ENCODE assay signal across 13 cellular contexts in genomic region chr19:46728208-46728607, GRCh38. TPM values are rescaled to one million over a fixed set of nuclear protein-coding genes. Genes with fewer than 3 reads are reported as not detected.
DNase-seq lines count a peak whose midpoint lies in the region; ATAC-seq, FAIRE-seq and TF ChIP-seq lines count a peak whose summit lies in the region.
"Had no signal": no experiment of that assay in that cellular context is flagged by ENCODE, and none has a peak within 500 bp of the region (broad histone marks: within the 10 kb centered on the region; RNA-seq: fewer than 3 reads in every experiment).

No MANE protein-coding gene starts in this region.

- BruUV-seq in HepG2 (replicated peaks; lab: Mats Ljungman, UMichigan): no TSS peak

- 87% methylated on average over 10 of the region's 14 CpGs; no CpG with 5 or more reads in 1 of the 2 experiments for WGBS in H1 (ENCODE audit: extremely low coverage in 1 of 2, insufficient coverage in 1 of 2, insufficient read length in 1 of 2, insufficient replicate concordance in 2 of 2, low coverage in 1 of 2, low lambda C conversion rate in 2 of 2, missing lambda C conversion rate in 1 of 2), 2 experiments
- WGBS in HepG2 (ENCODE audit: low lambda C conversion rate): 92% methylated on average over 6 of the region's 14 CpGs

- no peak for TF ChIP-seq EP300 in H1 (IDR thresholded peaks at IDR 0.05; ENCODE audit: borderline replicate concordance in 1 of 2, low read depth in 2 of 2, low read length in 2 of 2)
- no peak for TF ChIP-seq EP300 in HepG2 (IDR thresholded peaks at IDR 0.05; ENCODE audit: low read depth in 2 of 2, low read length in 2 of 2)
- TF ChIP-seq EP300 in HepG2 (CRISPR knock-in tag; IDR thresholded peaks at IDR 0.05; ENCODE audit: borderline replicate concordance): no peak

- H3K18ac ChIP-seq in H1 (ENCODE audit: extremely low read depth, low read length): no peak overlapping the region

- H3K79me1 ChIP-seq in H1 (ENCODE audit: low read depth, low read length): peaks cover 8% of the 10 kb centered on the region

- H2AFZ ChIP-seq in H1 (ENCODE audit: low read length) (no peak overlapping the region), HepG2 (ENCODE audit: low read length) (no peak overlapping the region)
- H2AFZ ChIP-seq: PC-9 had no signal

- H3K79me2 ChIP-seq in H1 (ENCODE audit: control insufficient read depth in 1 of 2, insufficient read depth in 2 of 2, low read length in 2 of 2) (peaks cover 0 to 16% of the 10 kb centered on the region in 2 experiments; a peak in 2 of 4 replicates), HepG2 (ENCODE audit: insufficient read depth, low read length) (no peaks in the 10 kb centered on the region)

- TF ChIP-seq CTCF in H1 (IDR thresholded peaks at IDR 0.05; ENCODE audit: control extremely low read depth in 1 of 3, insufficient read depth in 1 of 3, low read depth in 1 of 3, low read length in 3 of 3) (no peak), HepG2 (CRISPR knock-in tag; IDR thresholded peaks at IDR 0.05) (no peak)

- peak overlapping the region; percentile 28 for H3K27ac ChIP-seq in HUES48 (ENCODE audit: low read depth, low read length)
- no peak overlapping the region for H3K27ac ChIP-seq in H1 (ENCODE audit: low read depth, low read length)
- H3K27ac ChIP-seq in HepG2 (ENCODE audit: extremely low read length, insufficient read depth, low read length): no peak overlapping the region
- H3K27ac ChIP-seq: PC-9, thoracic aorta, VCaP had no signal

- TF ChIP-seq RAD21 in H1 (IDR thresholded peaks at IDR 0.05 in 1 of 2, conservative IDR thresholded peaks at IDR 0.05 in 1 of 2; ENCODE audit: low read depth in 2 of 2, low read length in 2 of 2) (no peak), HepG2 (CRISPR knock-in tag; IDR thresholded peaks at IDR 0.05) (no peak)

- H3K4me2 ChIP-seq in H1 (ENCODE audit: insufficient read depth in 1 of 2, low read depth in 2 of 2, low read length in 2 of 2) (no peak overlapping the region), HepG2 (ENCODE audit: low read depth, low read length) (no peak overlapping the region)
- H3K4me2 ChIP-seq: PC-9 had no signal

- POLR2A ChIA-PET in H1 (lab: Charles Lee; ENCODE audit: partially characterized antibody): interaction anchor here (0.7 to 4.2 kb wide), 8 partner anchors 9 to 133 kb away, joined by 3 to 26 read pairs (median 4); partner anchors contain the start of gene PRKD2
- POLR2A ChIA-PET in HepG2 (lab: Yijun Ruan, JAX): interaction anchor here (1.0 to 1.3 kb wide), 2 partner anchors 9 to 12 kb away, joined by 3 read pairs; partner anchors contain the start of gene PRKD2

- in situ Hi-C loops in HepG2 (cut with HindIII; ENCODE audit: extremely low pct_ligation_motif_present, low pct_unique_long_range_greater_than_20kb): no loop called here

- no peak for TF ChIP-seq POLR2A in H1 (IDR thresholded peaks at IDR 0.05; ENCODE audit: control extremely low read depth in 1 of 2, low read depth in 2 of 2, low read length in 2 of 2)
- TF ChIP-seq POLR2A in HepG2 (IDR thresholded peaks at IDR 0.05; ENCODE audit: insufficient read depth in 1 of 2, low read depth in 2 of 2, low read length in 2 of 2): no peak

- no peak overlapping the region for H2BK12ac ChIP-seq in H1 (ENCODE audit: low read depth, low read length)

- intact Hi-C loops in HepG2 (cut with micrococcal nuclease; ENCODE audit: unreplicated experiment): loop anchor here (1.0 kb wide), 1 partner anchor 24 kb away; no protein-coding TSS in a partner anchor

- DNase-seq in H1 (ENCODE audit: low read depth in 1 of 2, low spot score in 2 of 2) (no peak), HepG2 (ENCODE audit: low spot score) (no peak), frontal cortex (ENCODE audit: low spot score in 2 of 2) (no peak), NCI-H526 treated with DMSO at 0.1 percent for 48 hours (lab: John Stamatoyannopoulos, UW) (no peak), NCI-H2196 (lab: John Stamatoyannopoulos, UW; ENCODE audit: unreplicated experiment) (no peak), epidermal melanocyte (ENCODE audit: insufficient read length, low spot score) (no peak)
- DNase-seq in stimulated activated effector memory CD8-positive, alpha-beta T cell treated with anti-CD3 and anti-CD28 coated beads, Interleukin-12 subunit alpha, Interleukin-12 subunit beta, amount 100 ng/mL, for 72 hours (ENCODE audit: low spot score in 2 of 2): no peak
- DNase-seq: GF-D8 had no signal

- H3K4ac ChIP-seq in H1 (replicated peaks; ENCODE audit: insufficient read length, low read depth, low read length): no peak overlapping the region

- H3K27me3 ChIP-seq in HUES48 (ENCODE audit: control insufficient read depth, insufficient read depth, low read length) (no peaks in the 10 kb centered on the region), H1 (replicated peaks in 1 of 4; ENCODE audit: control insufficient read depth in 3 of 4, extremely low read depth in 1 of 4, insufficient read depth in 3 of 4, low read length in 3 of 4) (no peaks in the 10 kb centered on the region), HepG2 (ENCODE audit: control insufficient read depth in 1 of 2, insufficient read depth in 2 of 2, low read length in 2 of 2) (no peaks in the 10 kb centered on the region)

- H3K9me3 ChIP-seq in HUES48 (ENCODE audit: control insufficient read depth, insufficient read depth, low read length): no peaks in the 10 kb centered on the region
- H3K9me3 ChIP-seq in H1 (ENCODE audit: insufficient read depth in 2 of 2, low read depth in 1 of 2, low read length in 1 of 2): no peaks in the 10 kb centered on the region
- no peaks in the 10 kb centered on the region for H3K9me3 ChIP-seq in HepG2 (ENCODE audit: low read length)
- H3K9me3 ChIP-seq: thoracic aorta had no signal

- no peak overlapping the region; the same call in 1 of the 2 replicates for H2BK5ac ChIP-seq in H1 (ENCODE audit: low read depth, low read length)

- H2BK15ac ChIP-seq in H1 (ENCODE audit: low read length): no peak overlapping the region

- H3K23me2 ChIP-seq in H1 (ENCODE audit: low read depth, low read length): no peaks in the 10 kb centered on the region

- H3K4me1 ChIP-seq in HUES48 (ENCODE audit: control insufficient read depth, insufficient read depth, low read length) (no peaks in the 10 kb centered on the region), H1 (replicated peaks in 1 of 4; ENCODE audit: control insufficient read depth in 3 of 4, insufficient read depth in 4 of 4, low read length in 3 of 4) (peaks cover 0 to 3% (median 0%) of the 10 kb centered on the region in 4 experiments; a peak in 4 of 7 replicates), HepG2 (ENCODE audit: insufficient read depth, low read length) (no peaks in the 10 kb centered on the region)

- CTCF ChIA-PET in H1 (lab: Charles Lee; ENCODE audit: partially characterized antibody): interaction anchor here (0.7 to 15.8 kb wide), 22 partner anchors 10 to 113 kb away, joined by 3 to 188 read pairs (median 4); no protein-coding TSS in a partner anchor
- CTCF ChIA-PET in HepG2 (lab: Yijun Ruan, JAX; ENCODE audit: low intra/inter-chr PET ratio, low total read pairs): interaction anchor here (2.8 kb wide), 1 partner anchor 24 kb away, joined by 22 read pairs; no protein-coding TSS in a partner anchor

- H3K4me1 Mint-ChIP-seq in stimulated activated effector memory CD8-positive, alpha-beta T cell treated with anti-CD3 and anti-CD28 coated beads, Interleukin-12 subunit alpha, Interleukin-12 subunit beta, amount 100 ng/mL, for 72 hours: peaks cover 39% of the 10 kb centered on the region

- no peak overlapping the region for H3K4me3 Mint-ChIP-seq in stimulated activated effector memory CD8-positive, alpha-beta T cell treated with anti-CD3 and anti-CD28 coated beads, Interleukin-12 subunit alpha, Interleukin-12 subunit beta, amount 100 ng/mL, for 72 hours
- H3K4me3 Mint-ChIP-seq: dendritic cell treated with granulocyte-macrophage colony-stimulating factor and Interleukin-4, amounts not matched to agents 40 ng/mL and 50 ng/mL, for 4 days had no signal

- H3K36me3 Mint-ChIP-seq in stimulated activated effector memory CD8-positive, alpha-beta T cell treated with anti-CD3 and anti-CD28 coated beads, Interleukin-12 subunit alpha, Interleukin-12 subunit beta, amount 100 ng/mL, for 72 hours: peaks cover 85% of the 10 kb centered on the region

- peak overlapping the region; percentile 59 for H4K8ac ChIP-seq in H1 (ENCODE audit: extremely low read depth, insufficient read depth, low read length)

- no peaks in the 10 kb centered on the region for H3K9me3 Mint-ChIP-seq in stimulated activated effector memory CD8-positive, alpha-beta T cell treated with anti-CD3 and anti-CD28 coated beads, Interleukin-12 subunit alpha, Interleukin-12 subunit beta, amount 100 ng/mL, for 72 hours
- H3K9me3 Mint-ChIP-seq: dendritic cell treated with granulocyte-macrophage colony-stimulating factor and Interleukin-4, amounts not matched to agents 40 ng/mL and 50 ng/mL, for 4 days had no signal

- H2AK5ac ChIP-seq in H1 (ENCODE audit: low read depth, low read length): no peak overlapping the region

- no peak overlapping the region for H3K14ac ChIP-seq in H1 (ENCODE audit: insufficient read length)

- FAIRE-seq in H1 (lab: Jason Lieb, UNC): no peak
- no peak for FAIRE-seq in HepG2 (lab: Jason Lieb, UNC)
- no peak for FAIRE-seq in frontal cortex (lab: Jason Lieb, UNC)

- H2BK120ac ChIP-seq in H1 (replicated peaks; ENCODE audit: low read depth, low read length): no peak overlapping the region

- no peak overlapping the region for H4K5ac ChIP-seq in H1 (ENCODE audit: insufficient read length, low read depth, low read length)

- no peak overlapping the region for H3K23ac ChIP-seq in H1 (ENCODE audit: insufficient read length)

- H3K9ac ChIP-seq in HUES48 (ENCODE audit: low read depth, low read length) (no peak overlapping the region), H1 (replicated peaks in 1 of 4; ENCODE audit: extremely low read depth in 1 of 4, low read depth in 3 of 4, low read length in 3 of 4) (no peak overlapping the region), HepG2 (ENCODE audit: insufficient read depth, low read depth, low read length) (no peak overlapping the region)

- peak overlapping the region; percentile 76 for H3K27ac Mint-ChIP-seq in stimulated activated effector memory CD8-positive, alpha-beta T cell treated with anti-CD3 and anti-CD28 coated beads, Interleukin-12 subunit alpha, Interleukin-12 subunit beta, amount 100 ng/mL, for 72 hours
- H3K27ac Mint-ChIP-seq: dendritic cell treated with granulocyte-macrophage colony-stimulating factor and Interleukin-4, amounts not matched to agents 40 ng/mL and 50 ng/mL, for 4 days had no signal

- H3K4me3 ChIP-seq in HUES48 (ENCODE audit: low read depth, low read length): no peak overlapping the region
- H3K4me3 ChIP-seq in H1 (ENCODE audit: extremely low read depth in 1 of 4, insufficient read depth in 2 of 4, low read depth in 3 of 4, low read length in 4 of 4): no peak overlapping the region
- no peak overlapping the region for H3K4me3 ChIP-seq in HepG2 (replicated peaks in 1 of 3; ENCODE audit: insufficient read depth in 1 of 3, low read depth in 2 of 3, low read length in 3 of 3)
- H3K4me3 ChIP-seq: PC-9, thoracic aorta had no signal

- no peak overlapping the region for H3K56ac ChIP-seq in H1 (replicated peaks; ENCODE audit: insufficient read length, low read depth, low read length)

- peaks cover 97% of the 10 kb centered on the region for H3K36me3 ChIP-seq in HUES48 (ENCODE audit: control insufficient read depth, insufficient read depth, low read length)
- peaks cover 42 to 75% (median 64%) of the 10 kb centered on the region in 4 experiments for H3K36me3 ChIP-seq in H1 (ENCODE audit: control insufficient read depth in 2 of 4, insufficient read depth in 4 of 4, low read length in 3 of 4)
- H3K36me3 ChIP-seq in HepG2 (replicated peaks in 1 of 2; ENCODE audit: control insufficient read depth in 1 of 2, insufficient read depth in 2 of 2, low read length in 2 of 2): peaks cover 64 to 95% of the 10 kb centered on the region in 2 experiments

- ATAC-seq in HepG2: no peak
- no peak for ATAC-seq in stimulated activated effector memory CD8-positive, alpha-beta T cell treated with anti-CD3 and anti-CD28 coated beads, Interleukin-12 subunit alpha, Interleukin-12 subunit beta, amount 100 ng/mL, for 72 hours

- H4K91ac ChIP-seq in H1 (replicated peaks; ENCODE audit: insufficient read length, low read length): no peak overlapping the region

- peaks cover 26 to 55% of the 10 kb centered on the region in 2 experiments for H4K20me1 ChIP-seq in H1 (replicated peaks in 1 of 2; ENCODE audit: control insufficient read depth in 1 of 2, insufficient read depth in 2 of 2, low read length in 2 of 2)
- peaks cover 13% of the 10 kb centered on the region; the same call in 1 of the 2 replicates for H4K20me1 ChIP-seq in HepG2 (ENCODE audit: insufficient read depth, low read length)

- H2BK20ac ChIP-seq in H1 (ENCODE audit: low read length): no peak overlapping the region

RNA-seq across cellular contexts. Expression of gene PRKD2, which starts 11.3 kb away (rescaled TPM):
- 63.8 and 73.1 TPM in 2 replicates for total RNA-seq in H1 (2021; fragmentation: NEBNext Ultra II Directional; extraction: Animal tissue kit (Norgen Biotek cat#: 25700))
- polyA plus RNA-seq in H1 (2011; rRNA removed): 24.4 and 34.9 TPM in 2 replicates
- polyA plus RNA-seq in H1 (2011; cell fraction: cytosol; rRNA removed): 21.8 TPM
- polyA plus RNA-seq in H1 (2011; cell fraction: nucleus; rRNA removed): 52.7 TPM
- 40.6 to 71.6 TPM (median 66.7 TPM) in 4 replicates for polyA plus RNA-seq in H1 (2012, experiment 1 of 2)
- 66.5 TPM for polyA plus RNA-seq in H1 (2012, experiment 2 of 2)
- polyA plus RNA-seq in H1 (2013, experiment 1 of 2): 39.4 TPM
- polyA plus RNA-seq in H1 (2013, experiment 2 of 2): 39.7 TPM
- 19.5 and 29.8 TPM in 2 replicates for polyA minus RNA-seq in H1 (2011; rRNA and poly(A)+ RNA removed)
- polyA minus RNA-seq in H1 (2011; cell fraction: cytosol; rRNA and poly(A)+ RNA removed): 43.1 TPM
- 20.4 TPM for polyA minus RNA-seq in H1 (2011; cell fraction: nucleus; rRNA and poly(A)+ RNA removed)
- 6.7 and 13.2 TPM in 2 replicates for total RNA-seq in HepG2 (2016; rRNA removed; fragmentation: Illumina TruSeq; extraction: Trizol)
- 3.7 and 5.6 TPM in 2 replicates for total RNA-seq in HepG2 (2016; cell fraction: cytosol; rRNA removed; fragmentation: Illumina TruSeq; extraction: Trizol; ENCODE audit: low read depth)
- 7.7 and 10.7 TPM in 2 replicates for total RNA-seq in HepG2 (2016; cell fraction: insoluble cytoplasmic fraction; rRNA removed; fragmentation: Illumina TruSeq; extraction: Trizol)
- total RNA-seq in HepG2 (2016; cell fraction: membrane; rRNA removed; fragmentation: Illumina TruSeq; extraction: Trizol): 10.7 and 11.6 TPM in 2 replicates
- 9.5 and 12.7 TPM in 2 replicates for total RNA-seq in HepG2 (2016; cell fraction: nucleus; rRNA removed; fragmentation: Illumina TruSeq; extraction: Trizol)
- polyA plus RNA-seq in HepG2 (2011; rRNA removed): 7.3 and 9.2 TPM in 2 replicates
- 5.7 and 8.3 TPM in 2 replicates for polyA plus RNA-seq in HepG2 (2011; cell fraction: cytosol; rRNA removed)
- 19.6 and 26.3 TPM in 2 replicates for polyA plus RNA-seq in HepG2 (2011; cell fraction: nucleus; rRNA removed)
- 12.3 and 18.9 TPM in 2 replicates for polyA plus RNA-seq in HepG2 (2012)
- 4.2 and 4.7 TPM in 2 replicates for polyA plus RNA-seq in HepG2 (2016; cell fraction: cytosol; fragmentation: Illumina TruSeq; extraction: Trizol; ENCODE audit: low read depth)
- 12.5 and 12.9 TPM in 2 replicates for polyA plus RNA-seq in HepG2 (2016; cell fraction: insoluble cytoplasmic fraction; fragmentation: Illumina TruSeq; extraction: Trizol; ENCODE audit: low read depth)
- polyA plus RNA-seq in HepG2 (2016; cell fraction: membrane; fragmentation: Illumina TruSeq; extraction: Trizol; ENCODE audit: low read depth): 6.8 and 7.6 TPM in 2 replicates
- polyA plus RNA-seq in HepG2 (2016; cell fraction: nucleus; fragmentation: Illumina TruSeq; extraction: Trizol; ENCODE audit: insufficient read depth, low read depth): 26.1 and 27.2 TPM in 2 replicates
- polyA minus RNA-seq in HepG2 (2011; rRNA and poly(A)+ RNA removed; ENCODE audit: low replicate concordance): 10.6 and 14.4 TPM in 2 replicates
- 8.2 and 11.7 TPM in 2 replicates for polyA minus RNA-seq in HepG2 (2011; cell fraction: cytosol; rRNA and poly(A)+ RNA removed)
- 9.1 TPM in 2 replicates for polyA minus RNA-seq in HepG2 (2011; cell fraction: nucleus; rRNA and poly(A)+ RNA removed)
- total RNA-seq in frontal cortex: 5.3 TPM

RNA-seq across cellular contexts. Expression of gene FKRP, which starts 17.6 kb away (rescaled TPM):
- total RNA-seq in H1 (2021; fragmentation: NEBNext Ultra II Directional; extraction: Animal tissue kit (Norgen Biotek cat#: 25700)): 24.4 and 24.8 TPM in 2 replicates
- polyA plus RNA-seq in H1 (2011; rRNA removed) (17.1 and 29.1 TPM in 2 replicates), HepG2 (2011; rRNA removed) (7.3 and 9.2 TPM in 2 replicates)
- polyA plus RNA-seq in H1 (2011; cell fraction: cytosol; rRNA removed): 16.6 TPM
- 36.2 TPM for polyA plus RNA-seq in H1 (2011; cell fraction: nucleus; rRNA removed)
- 22.3 to 27.7 TPM (median 25.3 TPM) in 4 replicates for polyA plus RNA-seq in H1 (2012, experiment 1 of 2)
- 18.2 TPM for polyA plus RNA-seq in H1 (2012, experiment 2 of 2)
- polyA plus RNA-seq in H1 (2013, experiment 1 of 2): 31.2 TPM
- polyA plus RNA-seq in H1 (2013, experiment 2 of 2): 30.1 TPM
- polyA minus RNA-seq in H1 (2011; rRNA and poly(A)+ RNA removed): 9.1 and 10.6 TPM in 2 replicates
- polyA minus RNA-seq in H1 (2011; cell fraction: cytosol; rRNA and poly(A)+ RNA removed): 10.7 TPM
- polyA minus RNA-seq in H1 (2011; cell fraction: nucleus; rRNA and poly(A)+ RNA removed): 13.1 TPM
- total RNA-seq in HepG2 (2016; rRNA removed; fragmentation: Illumina TruSeq; extraction: Trizol) (4.0 and 9.8 TPM in 2 replicates), frontal cortex (12.6 TPM)
- total RNA-seq in HepG2 (2016; cell fraction: cytosol; rRNA removed; fragmentation: Illumina TruSeq; extraction: Trizol; ENCODE audit: low read depth): 1.2 and 1.9 TPM in 2 replicates
- total RNA-seq in HepG2 (2016; cell fraction: insoluble cytoplasmic fraction; rRNA removed; fragmentation: Illumina TruSeq; extraction: Trizol): 3.4 and 11.2 TPM in 2 replicates
- total RNA-seq in HepG2 (2016; cell fraction: membrane; rRNA removed; fragmentation: Illumina TruSeq; extraction: Trizol): 3.6 and 3.7 TPM in 2 replicates
- total RNA-seq in HepG2 (2016; cell fraction: nucleus; rRNA removed; fragmentation: Illumina TruSeq; extraction: Trizol): 11.2 and 11.6 TPM in 2 replicates
- 7.8 and 9.7 TPM in 2 replicates for polyA plus RNA-seq in HepG2 (2011; cell fraction: cytosol; rRNA removed)
- 27.5 and 33.9 TPM in 2 replicates for polyA plus RNA-seq in HepG2 (2011; cell fraction: nucleus; rRNA removed)
- polyA plus RNA-seq in HepG2 (2012): 12.4 and 17.0 TPM in 2 replicates
- polyA plus RNA-seq in HepG2 (2016; cell fraction: cytosol; fragmentation: Illumina TruSeq; extraction: Trizol; ENCODE audit: low read depth): 0.63 and 1.3 TPM in 2 replicates
- polyA plus RNA-seq in HepG2 (2016; cell fraction: insoluble cytoplasmic fraction; fragmentation: Illumina TruSeq; extraction: Trizol; ENCODE audit: low read depth): 5.1 TPM in 2 replicates
- polyA plus RNA-seq in HepG2 (2016; cell fraction: membrane; fragmentation: Illumina TruSeq; extraction: Trizol; ENCODE audit: low read depth): 1.7 and 2.3 TPM in 2 replicates
- 34.8 and 35.7 TPM in 2 replicates for polyA plus RNA-seq in HepG2 (2016; cell fraction: nucleus; fragmentation: Illumina TruSeq; extraction: Trizol; ENCODE audit: insufficient read depth, low read depth)
- polyA minus RNA-seq in HepG2 (2011; rRNA and poly(A)+ RNA removed; ENCODE audit: low replicate concordance): 6.9 and 11.0 TPM in 2 replicates
- 7.5 and 8.8 TPM in 2 replicates for polyA minus RNA-seq in HepG2 (2011; cell fraction: cytosol; rRNA and poly(A)+ RNA removed)
- polyA minus RNA-seq in HepG2 (2011; cell fraction: nucleus; rRNA and poly(A)+ RNA removed): 10.3 and 11.5 TPM in 2 replicates

RNA-seq across cellular contexts. Expression of gene STRN4, which starts 18.0 kb away (rescaled TPM):
- 120 and 124 TPM in 2 replicates for total RNA-seq in H1 (2021; fragmentation: NEBNext Ultra II Directional; extraction: Animal tissue kit (Norgen Biotek cat#: 25700))
- polyA plus RNA-seq in H1 (2011; rRNA removed) (187 and 298 TPM in 2 replicates), HepG2 (2011; rRNA removed) (57.3 and 80.7 TPM in 2 replicates)
- 187 TPM for polyA plus RNA-seq in H1 (2011; cell fraction: cytosol; rRNA removed)
- 357 TPM for polyA plus RNA-seq in H1 (2011; cell fraction: nucleus; rRNA removed)
- polyA plus RNA-seq in H1 (2012, experiment 1 of 2): 79.5 to 127 TPM (median 116 TPM) in 4 replicates
- 86.4 TPM for polyA plus RNA-seq in H1 (2012, experiment 2 of 2)
- 74.9 TPM for polyA plus RNA-seq in H1 (2013, experiment 1 of 2)
- polyA plus RNA-seq in H1 (2013, experiment 2 of 2): 72.9 TPM
- 98.5 and 101 TPM in 2 replicates for polyA minus RNA-seq in H1 (2011; rRNA and poly(A)+ RNA removed)
- 89.5 TPM for polyA minus RNA-seq in H1 (2011; cell fraction: cytosol; rRNA and poly(A)+ RNA removed)
- 111 TPM for polyA minus RNA-seq in H1 (2011; cell fraction: nucleus; rRNA and poly(A)+ RNA removed)
- total RNA-seq in HepG2 (2016; rRNA removed; fragmentation: Illumina TruSeq; extraction: Trizol) (32.2 and 43.1 TPM in 2 replicates), frontal cortex (86.4 TPM)
- total RNA-seq in HepG2 (2016; cell fraction: cytosol; rRNA removed; fragmentation: Illumina TruSeq; extraction: Trizol; ENCODE audit: low read depth): 13.6 and 15.4 TPM in 2 replicates
- total RNA-seq in HepG2 (2016; cell fraction: insoluble cytoplasmic fraction; rRNA removed; fragmentation: Illumina TruSeq; extraction: Trizol): 25.7 and 41.7 TPM in 2 replicates
- 30.2 and 30.9 TPM in 2 replicates for total RNA-seq in HepG2 (2016; cell fraction: membrane; rRNA removed; fragmentation: Illumina TruSeq; extraction: Trizol)
- 30.6 and 31.6 TPM in 2 replicates for total RNA-seq in HepG2 (2016; cell fraction: nucleus; rRNA removed; fragmentation: Illumina TruSeq; extraction: Trizol)
- 34.2 and 64.8 TPM in 2 replicates for polyA plus RNA-seq in HepG2 (2011; cell fraction: cytosol; rRNA removed)
- polyA plus RNA-seq in HepG2 (2011; cell fraction: nucleus; rRNA removed): 266 and 313 TPM in 2 replicates
- polyA plus RNA-seq in HepG2 (2012): 35.6 and 48.5 TPM in 2 replicates
- 8.5 and 9.3 TPM in 2 replicates for polyA plus RNA-seq in HepG2 (2016; cell fraction: cytosol; fragmentation: Illumina TruSeq; extraction: Trizol; ENCODE audit: low read depth)
- 34.1 and 37.8 TPM in 2 replicates for polyA plus RNA-seq in HepG2 (2016; cell fraction: insoluble cytoplasmic fraction; fragmentation: Illumina TruSeq; extraction: Trizol; ENCODE audit: low read depth)
- 21.1 and 23.2 TPM in 2 replicates for polyA plus RNA-seq in HepG2 (2016; cell fraction: membrane; fragmentation: Illumina TruSeq; extraction: Trizol; ENCODE audit: low read depth)
- polyA plus RNA-seq in HepG2 (2016; cell fraction: nucleus; fragmentation: Illumina TruSeq; extraction: Trizol; ENCODE audit: insufficient read depth, low read depth): 78.0 and 78.1 TPM in 2 replicates
- 47.8 and 141 TPM in 2 replicates for polyA minus RNA-seq in HepG2 (2011; rRNA and poly(A)+ RNA removed; ENCODE audit: low replicate concordance)
- polyA minus RNA-seq in HepG2 (2011; cell fraction: cytosol; rRNA and poly(A)+ RNA removed): 30.6 and 39.4 TPM in 2 replicates
- polyA minus RNA-seq in HepG2 (2011; cell fraction: nucleus; rRNA and poly(A)+ RNA removed): 37.0 and 47.4 TPM in 2 replicates
